Comparison of ENCODE assay signal across 2 cellular contexts in genomic region chr18:45590546-45590945, GRCh38.
TF ChIP-seq lines count a peak whose summit lies in the region.

No MANE protein-coding gene starts in this region.

TF ChIP-seq in GM23338, 12 proteins besides CTCF, POLR2A, EP300 and RAD21:
- no peak for TF ChIP-seq NANOG (IDR thresholded peaks at IDR 0.05; ENCODE audit: borderline replicate concordance)
- no peak for TF ChIP-seq CREB1 (CRISPR knock-in tag; IDR thresholded peaks at IDR 0.05; ENCODE audit: low read depth)
- TF ChIP-seq POLR2AphosphoS5 (IDR thresholded peaks at IDR 0.05; ENCODE audit: low read depth), result no peak
- TF ChIP-seq JUNB (IDR thresholded peaks at IDR 0.05; ENCODE audit: unreplicated experiment), result no peak
- TF ChIP-seq REST (IDR thresholded peaks at IDR 0.05; ENCODE audit: unreplicated experiment), result no peak
- TF ChIP-seq ZNF462 (CRISPR knock-in tag; IDR thresholded peaks at IDR 0.05), result no peak
- no peak for TF ChIP-seq ZNF331 (CRISPR knock-in tag; IDR thresholded peaks at IDR 0.05; ENCODE audit: low read depth)
- no peak for TF ChIP-seq EZH2phosphoT487 (IDR thresholded peaks at IDR 0.05; ENCODE audit: unreplicated experiment)
- no peak for TF ChIP-seq STAT1 (IDR thresholded peaks at IDR 0.05; ENCODE audit: unreplicated experiment)
- TF ChIP-seq ZNF114 (CRISPR knock-in tag; IDR thresholded peaks at IDR 0.05), result no peak
- TF ChIP-seq ETS1 (IDR thresholded peaks at IDR 0.05), result no peak
- no peak for TF ChIP-seq EZH2 (IDR thresholded peaks at IDR 0.05; ENCODE audit: low read depth, unreplicated experiment)
TF ChIP-seq in GM23338: peak in this region for 0.

TF ChIP-seq in K562, 482 proteins besides CTCF, POLR2A, EP300 and RAD21:
- TF ChIP-seq, protein P1, sequence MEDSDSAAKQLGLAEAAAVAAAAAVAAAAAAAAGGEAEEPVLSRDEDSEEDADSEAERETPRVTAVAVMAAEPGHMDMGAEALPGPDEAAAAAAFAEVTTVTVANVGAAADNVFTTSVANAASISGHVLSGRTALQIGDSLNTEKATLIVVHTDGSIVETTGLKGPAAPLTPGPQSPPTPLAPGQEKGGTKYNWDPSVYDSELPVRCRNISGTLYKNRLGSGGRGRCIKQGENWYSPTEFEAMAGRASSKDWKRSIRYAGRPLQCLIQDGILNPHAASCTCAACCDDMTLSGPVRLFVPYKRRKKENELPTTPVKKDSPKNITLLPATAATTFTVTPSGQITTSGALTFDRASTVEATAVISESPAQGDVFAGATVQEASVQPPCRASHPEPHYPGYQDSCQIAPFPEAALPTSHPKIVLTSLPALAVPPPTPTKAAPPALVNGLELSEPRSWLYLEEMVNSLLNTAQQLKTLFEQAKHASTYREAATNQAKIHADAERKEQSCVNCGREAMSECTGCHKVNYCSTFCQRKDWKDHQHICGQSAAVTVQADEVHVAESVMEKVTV (CRISPR knock-in tag; IDR thresholded peaks at IDR 0.05), result no peak
- TF ChIP-seq, protein P2, sequence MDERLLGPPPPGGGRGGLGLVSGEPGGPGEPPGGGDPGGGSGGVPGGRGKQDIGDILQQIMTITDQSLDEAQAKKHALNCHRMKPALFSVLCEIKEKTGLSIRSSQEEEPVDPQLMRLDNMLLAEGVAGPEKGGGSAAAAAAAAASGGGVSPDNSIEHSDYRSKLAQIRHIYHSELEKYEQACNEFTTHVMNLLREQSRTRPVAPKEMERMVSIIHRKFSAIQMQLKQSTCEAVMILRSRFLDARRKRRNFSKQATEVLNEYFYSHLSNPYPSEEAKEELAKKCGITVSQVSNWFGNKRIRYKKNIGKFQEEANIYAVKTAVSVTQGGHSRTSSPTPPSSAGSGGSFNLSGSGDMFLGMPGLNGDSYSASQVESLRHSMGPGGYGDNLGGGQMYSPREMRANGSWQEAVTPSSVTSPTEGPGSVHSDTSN (CRISPR knock-in tag; IDR thresholded peaks at IDR 0.05; ENCODE audit: low read depth), result no peak
- TF ChIP-seq, protein P2 (tag; conservative IDR thresholded peaks at IDR 0.05; ENCODE audit: low read depth), result 0 out of 2 replicates have a peak, but pooled peaks have one; percentile 8
